Comparison of ENCODE assay signal across 1 cellular context in the genomic region with DNA sequence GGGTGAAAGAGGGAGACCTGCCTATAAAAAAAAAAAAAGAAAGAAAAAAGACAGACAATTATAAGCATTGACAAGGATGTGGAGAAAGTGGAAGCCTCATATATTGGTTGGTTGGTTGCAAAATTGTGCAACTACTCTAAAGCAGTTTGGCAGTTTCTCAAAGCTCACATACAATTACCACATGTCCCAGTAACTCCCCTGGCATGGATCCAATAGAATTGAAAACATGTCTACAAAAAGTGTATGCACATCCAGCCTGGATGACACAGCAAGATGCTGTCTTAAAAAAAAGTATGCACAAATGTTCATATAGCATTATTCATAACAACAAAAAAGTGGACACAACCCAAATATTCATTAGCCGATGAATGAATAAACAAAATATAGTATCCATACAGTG.
TF ChIP-seq lines count a peak whose summit lies in the region.

No MANE protein-coding gene starts in this region.

TF ChIP-seq in K562, 482 proteins besides CTCF, POLR2A, EP300 and RAD21 (continued from another document and continues in another):
- TF ChIP-seq, protein P1, sequence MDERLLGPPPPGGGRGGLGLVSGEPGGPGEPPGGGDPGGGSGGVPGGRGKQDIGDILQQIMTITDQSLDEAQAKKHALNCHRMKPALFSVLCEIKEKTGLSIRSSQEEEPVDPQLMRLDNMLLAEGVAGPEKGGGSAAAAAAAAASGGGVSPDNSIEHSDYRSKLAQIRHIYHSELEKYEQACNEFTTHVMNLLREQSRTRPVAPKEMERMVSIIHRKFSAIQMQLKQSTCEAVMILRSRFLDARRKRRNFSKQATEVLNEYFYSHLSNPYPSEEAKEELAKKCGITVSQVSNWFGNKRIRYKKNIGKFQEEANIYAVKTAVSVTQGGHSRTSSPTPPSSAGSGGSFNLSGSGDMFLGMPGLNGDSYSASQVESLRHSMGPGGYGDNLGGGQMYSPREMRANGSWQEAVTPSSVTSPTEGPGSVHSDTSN (CRISPR knock-in tag; IDR thresholded peaks at IDR 0.05; ENCODE audit: low read depth) = no peak
- TF ChIP-seq, protein P1 (tag; conservative IDR thresholded peaks at IDR 0.05; ENCODE audit: low read depth) = peak; percentile 18; the same call in 1 of the 2 replicates
- TF ChIP-seq FOXJ2 (tag; IDR thresholded peaks at IDR 0.05) (peak; percentile 72; the same call in 1 of the 2 replicates), PHB2 (IDR thresholded peaks at IDR 0.05; ENCODE audit: low read depth) (no peak), NFIC (IDR thresholded peaks at IDR 0.05) (peak; percentile 97), NFE2L1 (tag; IDR thresholded peaks at IDR 0.05; ENCODE audit: borderline replicate concordance, low read depth) (peak; percentile 46; the same call in 1 of the 2 replicates), HDAC2 (IDR thresholded peaks at IDR 0.05) (peak; percentile 15; the same call in 1 of the 2 replicates), ZNF584 (CRISPR knock-in tag; IDR thresholded peaks at IDR 0.05; ENCODE audit: low read depth) (no peak), LEF1 (IDR thresholded peaks at IDR 0.05) (no peak), CREBBP (IDR thresholded peaks at IDR 0.05; ENCODE audit: low read depth, low read length) (no peak), ATF7 (IDR thresholded peaks at IDR 0.05) (peak; percentile 36; the same call in 1 of the 2 replicates), ZNF644 (tag; IDR thresholded peaks at IDR 0.05; ENCODE audit: low read depth) (no peak), SMAD2 (IDR thresholded peaks at IDR 0.05; ENCODE audit: low read depth, low read length) (no peak), ZNF384 (IDR thresholded peaks at IDR 0.05; ENCODE audit: low read depth, low read length) (peak; percentile 75; the same call in 1 of the 2 replicates), ELF2 (CRISPR knock-in tag; IDR thresholded peaks at IDR 0.05) (no peak), RBBP5 (IDR thresholded peaks at IDR 0.05; ENCODE audit: borderline replicate concordance, insufficient read depth, low read length, poor library complexity, severe bottlenecking) (no peak), EHMT2 (IDR thresholded peaks at IDR 0.05) (peak; percentile 48; the same call in 1 of the 2 replicates), CBX5 (IDR thresholded peaks at IDR 0.05; ENCODE audit: borderline replicate concordance, low read depth) (no peak), NFE2 (IDR thresholded peaks at IDR 0.05; ENCODE audit: low read depth) (peak; percentile 94), L3MBTL2 (IDR thresholded peaks at IDR 0.05) (peak; percentile 34; the same call in 1 of the 2 replicates), BRD9 (IDR thresholded peaks at IDR 0.05; ENCODE audit: low read depth, partially characterized antibody) (peak; percentile 48), MYC (IDR thresholded peaks at IDR 0.05; ENCODE audit: low read depth, low read length) (peak; percentile 55; the same call in 1 of the 2 replicates), MYC (CRISPR knock-in tag; IDR thresholded peaks at IDR 0.05; ENCODE audit: borderline replicate concordance, low read depth) (no peak), ARNT (IDR thresholded peaks at IDR 0.05) (peak in 1 of 2 experiments; percentile 37; a peak in 1 of 4 replicates), BACH1 (tag; IDR thresholded peaks at IDR 0.05) (0 out of 2 replicates have a peak, but pooled peaks have one; percentile 18), FOXM1 (IDR thresholded peaks at IDR 0.05; ENCODE audit: low read depth) (0 out of 2 replicates have a peak, but pooled peaks have one; percentile 30), FOXM1 (CRISPR knock-in tag; IDR thresholded peaks at IDR 0.05; ENCODE audit: low read depth) (no peak), NCOA1 (IDR thresholded peaks at IDR 0.05; ENCODE audit: low read depth) (peak; percentile 13; the same call in 1 of the 2 replicates), CEBPB (tag; IDR thresholded peaks at IDR 0.05) (peak; percentile 98), MAFK (IDR thresholded peaks at IDR 0.05; ENCODE audit: low read length) (peak; percentile 82)
- TF ChIP-seq, protein P2, sequence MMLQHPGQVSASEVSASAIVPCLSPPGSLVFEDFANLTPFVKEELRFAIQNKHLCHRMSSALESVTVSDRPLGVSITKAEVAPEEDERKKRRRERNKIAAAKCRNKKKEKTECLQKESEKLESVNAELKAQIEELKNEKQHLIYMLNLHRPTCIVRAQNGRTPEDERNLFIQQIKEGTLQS (IDR thresholded peaks at IDR 0.05) = 0 out of 2 replicates have a peak, but pooled peaks have one; percentile 7
- TF ChIP-seq, protein P2 (CRISPR knock-in tag; conservative IDR thresholded peaks at IDR 0.05) = no peak
- TF ChIP-seq, protein P3, sequence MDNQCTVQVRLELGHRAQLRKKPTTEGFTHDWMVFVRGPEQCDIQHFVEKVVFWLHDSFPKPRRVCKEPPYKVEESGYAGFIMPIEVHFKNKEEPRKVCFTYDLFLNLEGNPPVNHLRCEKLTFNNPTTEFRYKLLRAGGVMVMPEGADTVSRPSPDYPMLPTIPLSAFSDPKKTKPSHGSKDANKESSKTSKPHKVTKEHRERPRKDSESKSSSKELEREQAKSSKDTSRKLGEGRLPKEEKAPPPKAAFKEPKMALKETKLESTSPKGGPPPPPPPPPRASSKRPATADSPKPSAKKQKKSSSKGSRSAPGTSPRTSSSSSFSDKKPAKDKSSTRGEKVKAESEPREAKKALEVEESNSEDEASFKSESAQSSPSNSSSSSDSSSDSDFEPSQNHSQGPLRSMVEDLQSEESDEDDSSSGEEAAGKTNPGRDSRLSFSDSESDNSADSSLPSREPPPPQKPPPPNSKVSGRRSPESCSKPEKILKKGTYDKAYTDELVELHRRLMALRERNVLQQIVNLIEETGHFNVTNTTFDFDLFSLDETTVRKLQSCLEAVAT (IDR thresholded peaks at IDR 0.05) = peak in 1 of 2 experiments; percentile 37; a peak in 1 of 4 replicates
- TF ChIP-seq, protein P4, sequence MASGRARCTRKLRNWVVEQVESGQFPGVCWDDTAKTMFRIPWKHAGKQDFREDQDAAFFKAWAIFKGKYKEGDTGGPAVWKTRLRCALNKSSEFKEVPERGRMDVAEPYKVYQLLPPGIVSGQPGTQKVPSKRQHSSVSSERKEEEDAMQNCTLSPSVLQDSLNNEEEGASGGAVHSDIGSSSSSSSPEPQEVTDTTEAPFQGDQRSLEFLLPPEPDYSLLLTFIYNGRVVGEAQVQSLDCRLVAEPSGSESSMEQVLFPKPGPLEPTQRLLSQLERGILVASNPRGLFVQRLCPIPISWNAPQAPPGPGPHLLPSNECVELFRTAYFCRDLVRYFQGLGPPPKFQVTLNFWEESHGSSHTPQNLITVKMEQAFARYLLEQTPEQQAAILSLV (tag; IDR thresholded peaks at IDR 0.05) = peak; percentile 68
- TF ChIP-seq, protein P5, sequence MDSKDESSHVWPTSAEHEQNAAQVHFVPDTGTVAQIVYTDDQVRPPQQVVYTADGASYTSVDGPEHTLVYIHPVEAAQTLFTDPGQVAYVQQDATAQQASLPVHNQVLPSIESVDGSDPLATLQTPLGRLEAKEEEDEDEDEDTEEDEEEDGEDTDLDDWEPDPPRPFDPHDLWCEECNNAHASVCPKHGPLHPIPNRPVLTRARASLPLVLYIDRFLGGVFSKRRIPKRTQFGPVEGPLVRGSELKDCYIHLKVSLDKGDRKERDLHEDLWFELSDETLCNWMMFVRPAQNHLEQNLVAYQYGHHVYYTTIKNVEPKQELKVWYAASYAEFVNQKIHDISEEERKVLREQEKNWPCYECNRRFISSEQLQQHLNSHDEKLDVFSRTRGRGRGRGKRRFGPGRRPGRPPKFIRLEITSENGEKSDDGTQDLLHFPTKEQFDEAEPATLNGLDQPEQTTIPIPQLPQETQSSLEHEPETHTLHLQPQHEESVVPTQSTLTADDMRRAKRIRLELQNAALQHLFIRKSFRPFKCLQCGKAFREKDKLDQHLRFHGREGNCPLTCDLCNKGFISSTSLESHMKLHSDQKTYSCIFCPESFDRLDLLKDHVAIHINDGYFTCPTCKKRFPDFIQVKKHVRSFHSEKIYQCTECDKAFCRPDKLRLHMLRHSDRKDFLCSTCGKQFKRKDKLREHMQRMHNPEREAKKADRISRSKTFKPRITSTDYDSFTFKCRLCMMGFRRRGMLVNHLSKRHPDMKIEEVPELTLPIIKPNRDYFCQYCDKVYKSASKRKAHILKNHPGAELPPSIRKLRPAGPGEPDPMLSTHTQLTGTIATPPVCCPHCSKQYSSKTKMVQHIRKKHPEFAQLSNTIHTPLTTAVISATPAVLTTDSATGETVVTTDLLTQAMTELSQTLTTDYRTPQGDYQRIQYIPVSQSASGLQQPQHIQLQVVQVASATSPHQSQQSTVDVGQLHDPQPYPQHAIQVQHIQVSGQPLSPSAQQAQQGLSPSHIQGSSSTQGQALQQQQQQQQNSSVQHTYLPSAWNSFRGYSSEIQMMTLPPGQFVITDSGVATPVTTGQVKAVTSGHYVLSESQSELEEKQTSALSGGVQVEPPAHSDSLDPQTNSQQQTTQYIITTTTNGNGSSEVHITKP (IDR thresholded peaks at IDR 0.05; ENCODE audit: partially characterized antibody) = peak; percentile 43
- TF ChIP-seq, protein P6, sequence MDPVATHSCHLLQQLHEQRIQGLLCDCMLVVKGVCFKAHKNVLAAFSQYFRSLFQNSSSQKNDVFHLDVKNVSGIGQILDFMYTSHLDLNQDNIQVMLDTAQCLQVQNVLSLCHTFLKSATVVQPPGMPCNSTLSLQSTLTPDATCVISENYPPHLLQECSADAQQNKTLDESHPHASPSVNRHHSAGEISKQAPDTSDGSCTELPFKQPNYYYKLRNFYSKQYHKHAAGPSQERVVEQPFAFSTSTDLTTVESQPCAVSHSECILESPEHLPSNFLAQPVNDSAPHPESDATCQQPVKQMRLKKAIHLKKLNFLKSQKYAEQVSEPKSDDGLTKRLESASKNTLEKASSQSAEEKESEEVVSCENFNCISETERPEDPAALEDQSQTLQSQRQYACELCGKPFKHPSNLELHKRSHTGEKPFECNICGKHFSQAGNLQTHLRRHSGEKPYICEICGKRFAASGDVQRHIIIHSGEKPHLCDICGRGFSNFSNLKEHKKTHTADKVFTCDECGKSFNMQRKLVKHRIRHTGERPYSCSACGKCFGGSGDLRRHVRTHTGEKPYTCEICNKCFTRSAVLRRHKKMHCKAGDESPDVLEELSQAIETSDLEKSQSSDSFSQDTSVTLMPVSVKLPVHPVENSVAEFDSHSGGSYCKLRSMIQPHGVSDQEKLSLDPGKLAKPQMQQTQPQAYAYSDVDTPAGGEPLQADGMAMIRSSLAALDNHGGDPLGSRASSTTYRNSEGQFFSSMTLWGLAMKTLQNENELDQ (CRISPR knock-in tag; IDR thresholded peaks at IDR 0.05; ENCODE audit: borderline replicate concordance) = no peak
- TF ChIP-seq, protein P7, sequence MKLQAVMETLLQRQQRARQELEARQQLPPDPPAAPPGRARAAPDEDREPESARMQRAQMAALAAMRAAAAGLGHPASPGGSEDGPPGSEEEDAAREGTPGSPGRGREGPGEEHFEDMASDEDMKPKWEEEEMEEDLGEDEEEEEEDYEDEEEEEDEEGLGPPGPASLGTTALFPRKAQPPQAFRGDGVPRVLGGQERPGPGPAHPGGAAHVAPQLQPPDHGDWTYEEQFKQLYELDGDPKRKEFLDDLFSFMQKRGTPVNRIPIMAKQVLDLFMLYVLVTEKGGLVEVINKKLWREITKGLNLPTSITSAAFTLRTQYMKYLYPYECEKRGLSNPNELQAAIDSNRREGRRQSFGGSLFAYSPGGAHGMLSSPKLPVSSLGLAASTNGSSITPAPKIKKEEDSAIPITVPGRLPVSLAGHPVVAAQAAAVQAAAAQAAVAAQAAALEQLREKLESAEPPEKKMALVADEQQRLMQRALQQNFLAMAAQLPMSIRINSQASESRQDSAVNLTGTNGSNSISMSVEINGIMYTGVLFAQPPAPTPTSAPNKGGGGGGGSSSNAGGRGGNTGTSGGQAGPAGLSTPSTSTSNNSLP (IDR thresholded peaks at IDR 0.05; ENCODE audit: borderline replicate concordance, low read depth, low read length) = 0 out of 2 replicates have a peak, but pooled peaks have one; percentile 17
- TF ChIP-seq, protein P8, sequence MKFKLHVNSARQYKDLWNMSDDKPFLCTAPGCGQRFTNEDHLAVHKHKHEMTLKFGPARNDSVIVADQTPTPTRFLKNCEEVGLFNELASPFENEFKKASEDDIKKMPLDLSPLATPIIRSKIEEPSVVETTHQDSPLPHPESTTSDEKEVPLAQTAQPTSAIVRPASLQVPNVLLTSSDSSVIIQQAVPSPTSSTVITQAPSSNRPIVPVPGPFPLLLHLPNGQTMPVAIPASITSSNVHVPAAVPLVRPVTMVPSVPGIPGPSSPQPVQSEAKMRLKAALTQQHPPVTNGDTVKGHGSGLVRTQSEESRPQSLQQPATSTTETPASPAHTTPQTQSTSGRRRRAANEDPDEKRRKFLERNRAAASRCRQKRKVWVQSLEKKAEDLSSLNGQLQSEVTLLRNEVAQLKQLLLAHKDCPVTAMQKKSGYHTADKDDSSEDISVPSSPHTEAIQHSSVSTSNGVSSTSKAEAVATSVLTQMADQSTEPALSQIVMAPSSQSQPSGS (CRISPR knock-in tag; IDR thresholded peaks at IDR 0.05) = no peak
- TF ChIP-seq, protein P9, sequence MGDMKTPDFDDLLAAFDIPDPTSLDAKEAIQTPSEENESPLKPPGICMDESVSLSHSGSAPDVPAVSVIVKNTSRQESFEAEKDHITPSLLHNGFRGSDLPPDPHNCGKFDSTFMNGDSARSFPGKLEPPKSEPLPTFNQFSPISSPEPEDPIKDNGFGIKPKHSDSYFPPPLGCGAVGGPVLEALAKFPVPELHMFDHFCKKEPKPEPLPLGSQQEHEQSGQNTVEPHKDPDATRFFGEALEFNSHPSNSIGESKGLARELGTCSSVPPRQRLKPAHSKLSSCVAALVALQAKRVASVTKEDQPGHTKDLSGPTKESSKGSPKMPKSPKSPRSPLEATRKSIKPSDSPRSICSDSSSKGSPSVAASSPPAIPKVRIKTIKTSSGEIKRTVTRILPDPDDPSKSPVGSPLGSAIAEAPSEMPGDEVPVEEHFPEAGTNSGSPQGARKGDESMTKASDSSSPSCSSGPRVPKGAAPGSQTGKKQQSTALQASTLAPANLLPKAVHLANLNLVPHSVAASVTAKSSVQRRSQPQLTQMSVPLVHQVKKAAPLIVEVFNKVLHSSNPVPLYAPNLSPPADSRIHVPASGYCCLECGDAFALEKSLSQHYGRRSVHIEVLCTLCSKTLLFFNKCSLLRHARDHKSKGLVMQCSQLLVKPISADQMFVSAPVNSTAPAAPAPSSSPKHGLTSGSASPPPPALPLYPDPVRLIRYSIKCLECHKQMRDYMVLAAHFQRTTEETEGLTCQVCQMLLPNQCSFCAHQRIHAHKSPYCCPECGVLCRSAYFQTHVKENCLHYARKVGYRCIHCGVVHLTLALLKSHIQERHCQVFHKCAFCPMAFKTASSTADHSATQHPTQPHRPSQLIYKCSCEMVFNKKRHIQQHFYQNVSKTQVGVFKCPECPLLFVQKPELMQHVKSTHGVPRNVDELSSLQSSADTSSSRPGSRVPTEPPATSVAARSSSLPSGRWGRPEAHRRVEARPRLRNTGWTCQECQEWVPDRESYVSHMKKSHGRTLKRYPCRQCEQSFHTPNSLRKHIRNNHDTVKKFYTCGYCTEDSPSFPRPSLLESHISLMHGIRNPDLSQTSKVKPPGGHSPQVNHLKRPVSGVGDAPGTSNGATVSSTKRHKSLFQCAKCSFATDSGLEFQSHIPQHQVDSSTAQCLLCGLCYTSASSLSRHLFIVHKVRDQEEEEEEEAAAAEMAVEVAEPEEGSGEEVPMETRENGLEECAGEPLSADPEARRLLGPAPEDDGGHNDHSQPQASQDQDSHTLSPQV (IDR thresholded peaks at IDR 0.05) = 0 out of 2 replicates have a peak, but pooled peaks have one; percentile 19
